15 cellular contexts compared by ENCODE assay signal in the genomic region with DNA sequence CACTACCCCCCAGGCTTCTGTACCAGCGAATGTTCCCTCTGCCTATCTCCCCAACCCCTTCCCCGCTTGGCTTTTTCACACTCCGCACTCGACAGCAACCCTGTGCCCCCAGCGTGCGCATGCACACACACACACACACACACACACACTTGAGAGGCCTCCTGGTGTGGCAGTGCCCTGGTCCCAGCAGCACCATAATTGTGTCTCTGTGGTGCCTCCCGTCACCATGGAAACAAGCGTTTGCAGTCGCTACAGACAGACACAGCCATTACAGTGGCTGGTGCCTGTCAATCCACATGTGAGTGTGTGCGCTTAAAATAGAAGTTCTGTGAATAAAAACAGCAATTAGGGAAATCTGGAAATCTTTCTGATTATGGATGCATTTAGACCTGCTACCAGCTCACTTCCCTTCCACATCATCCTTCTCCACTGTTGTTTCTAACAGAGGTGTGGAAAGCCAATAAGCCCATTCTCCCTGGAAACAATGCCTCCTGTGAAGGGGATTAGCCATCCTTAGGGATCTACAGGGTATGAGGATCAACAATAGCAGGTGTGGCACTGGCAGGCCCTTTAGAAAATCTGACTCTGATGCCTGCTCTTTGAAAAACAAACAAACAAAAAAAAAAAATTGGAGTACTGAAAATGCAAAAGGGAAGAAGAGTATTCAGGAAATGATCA.
DNase-seq lines count a peak whose midpoint lies in the region; ATAC-seq and TF ChIP-seq lines count a peak whose summit lies in the region.
"Had no signal": no experiment of that assay in that cellular context is flagged by ENCODE, and none has a peak within 500 bp of the region (broad histone marks: within the 10 kb centered on the region; RNA-seq: fewer than 3 reads in every experiment).

No MANE protein-coding gene starts in this region.

- H3K27me3 Mint-ChIP-seq in WTC11 (ENCODE audit: low read depth): no peaks in the 10 kb centered on the region
- H3K27me3 Mint-ChIP-seq in neural progenitor cell (ENCODE audit: insufficient read depth, low read depth): no peaks in the 10 kb centered on the region
- no peaks in the 10 kb centered on the region for H3K27me3 Mint-ChIP-seq in activated CD4-positive, alpha-beta memory T cell treated with anti-CD3 and anti-CD28 coated beads, Interleukin-2, amount 10 ng/mL, durations not matched to agents 7 days and 5 days
- H3K27me3 Mint-ChIP-seq: natural killer cell treated with Interleukin-12 subunit alpha and Interleukin-12 subunit beta and Interleukin-15 and Interleukin-18, amount 100 ng/mL, for 72 hours had no signal

- no peaks in the 10 kb centered on the region for H3K36me3 ChIP-seq in neural progenitor cell
- H3K36me3 ChIP-seq: upper lobe of left lung, WERI-Rb-1 had no signal

- H3K36me3 Mint-ChIP-seq in WTC11 (peaks cover 20% of the 10 kb centered on the region), neural progenitor cell (peaks cover 1% of the 10 kb centered on the region)
- no peaks in the 10 kb centered on the region for H3K36me3 Mint-ChIP-seq in activated CD4-positive, alpha-beta memory T cell treated with anti-CD3 and anti-CD28 coated beads, Interleukin-2, amount 10 ng/mL, durations not matched to agents 7 days and 5 days (ENCODE audit: low read depth)
- H3K36me3 Mint-ChIP-seq: natural killer cell treated with Interleukin-12 subunit alpha and Interleukin-12 subunit beta and Interleukin-15 and Interleukin-18, amount 100 ng/mL, for 72 hours had no signal

- no peak for TF ChIP-seq CTCF in WTC11 (IDR thresholded peaks at IDR 0.05)
- no peak for TF ChIP-seq CTCF in neural progenitor cell (IDR thresholded peaks at IDR 0.05)

- H3K9me3 ChIP-seq in neural progenitor cell (ENCODE audit: low read depth): no peaks in the 10 kb centered on the region
- H3K9me3 ChIP-seq: upper lobe of left lung had no signal

- peaks cover 13% of the 10 kb centered on the region for H3K4me1 ChIP-seq in neural progenitor cell

- POLR2A ChIA-PET in HEK293T (lab: Yijun Ruan, JAX): no interaction called here
- POLR2A ChIA-PET in WTC11 (lab: Charles Lee): no interaction called here
- POLR2A ChIA-PET in activated CD4-positive, alpha-beta memory T cell treated with anti-CD3 and anti-CD28 coated beads, Interleukin-2, amount 10 ng/mL, durations not matched to agents 7 days and 5 days (lab: Charles Lee): no interaction called here

- peak overlapping the region; percentile 27 for H3K4me2 ChIP-seq in neural progenitor cell

- H3K27me3 ChIP-seq in neural progenitor cell: no peaks in the 10 kb centered on the region
- H3K27me3 ChIP-seq: upper lobe of left lung had no signal

- ATAC-seq in WTC11 (peak; percentile 56), GM19397 (IDR thresholded peaks at IDR 0.05; ENCODE audit: unreplicated experiment) (no peak)
- ATAC-seq: left lobe of liver; natural killer cell treated with Interleukin-12 subunit alpha and Interleukin-12 subunit beta and Interleukin-15 and Interleukin-18, amount 100 ng/mL, for 72 hours had no signal

- H3K27ac Mint-ChIP-seq in WTC11 (peak overlapping the region; percentile 52), neural progenitor cell (peak overlapping the region; percentile 48)
- no peak overlapping the region for H3K27ac Mint-ChIP-seq in activated CD4-positive, alpha-beta memory T cell treated with anti-CD3 and anti-CD28 coated beads, Interleukin-2, amount 10 ng/mL, durations not matched to agents 7 days and 5 days
- H3K27ac Mint-ChIP-seq: natural killer cell treated with Interleukin-12 subunit alpha and Interleukin-12 subunit beta and Interleukin-15 and Interleukin-18, amount 100 ng/mL, for 72 hours had no signal

- DNase-seq in HEK293T (ENCODE audit: extremely low spot score): no peak
- peak; percentile 79 for DNase-seq in NCI-H2029 treated with DMSO at 0.1 percent for 48 hours (lab: John Stamatoyannopoulos, UW)
- peak; percentile 39 for DNase-seq in WTC11 (ENCODE audit: low spot score)
- peak; percentile 67 for DNase-seq in neural progenitor cell (ENCODE audit: low spot score)
- DNase-seq in activated CD4-positive, alpha-beta memory T cell treated with anti-CD3 and anti-CD28 coated beads, Interleukin-2, amount 10 ng/mL, durations not matched to agents 7 days and 5 days: no peak
- DNase-seq in AG08395 (ENCODE audit: low spot score): no peak
- DNase-seq in activated CD8-positive, alpha-beta memory T cell treated with anti-CD3 and anti-CD28 coated beads for 24 hours: no peak
- DNase-seq: effector CD8-positive, alpha-beta T cell; foreskin melanocyte; NCI-H226; WERI-Rb-1 had no signal

- no peak overlapping the region for H3K27ac ChIP-seq in neural progenitor cell
- H3K27ac ChIP-seq: upper lobe of left lung, WERI-Rb-1 had no signal

- no peak overlapping the region for H3K4me3 Mint-ChIP-seq in WTC11
- H3K4me3 Mint-ChIP-seq in neural progenitor cell: no peak overlapping the region
- H3K4me3 Mint-ChIP-seq in activated CD4-positive, alpha-beta memory T cell treated with anti-CD3 and anti-CD28 coated beads, Interleukin-2, amount 10 ng/mL, durations not matched to agents 7 days and 5 days: no peak overlapping the region
- H3K4me3 Mint-ChIP-seq: natural killer cell treated with Interleukin-12 subunit alpha and Interleukin-12 subunit beta and Interleukin-15 and Interleukin-18, amount 100 ng/mL, for 72 hours had no signal

- H2AFZ ChIP-seq in neural progenitor cell (replicated peaks): no peak overlapping the region

- H3K9me3 Mint-ChIP-seq in WTC11: peaks cover 24% of the 10 kb centered on the region
- peaks cover 8% of the 10 kb centered on the region for H3K9me3 Mint-ChIP-seq in neural progenitor cell
- no peaks in the 10 kb centered on the region for H3K9me3 Mint-ChIP-seq in activated CD4-positive, alpha-beta memory T cell treated with anti-CD3 and anti-CD28 coated beads, Interleukin-2, amount 10 ng/mL, durations not matched to agents 7 days and 5 days
- H3K9me3 Mint-ChIP-seq: natural killer cell treated with Interleukin-12 subunit alpha and Interleukin-12 subunit beta and Interleukin-15 and Interleukin-18, amount 100 ng/mL, for 72 hours had no signal

- H3F3A ChIP-seq in neural progenitor cell (ENCODE audit: low read depth): peaks cover 17% of the 10 kb centered on the region

- no peaks in the 10 kb centered on the region for H4K20me1 ChIP-seq in neural progenitor cell (ENCODE audit: low read depth)

- no peak overlapping the region for H3K4me3 ChIP-seq in neural progenitor cell
- H3K4me3 ChIP-seq: upper lobe of left lung had no signal

- H3K79me2 ChIP-seq in neural progenitor cell (ENCODE audit: low read depth): no peaks in the 10 kb centered on the region

- CTCF ChIA-PET in HEK293T (lab: Yijun Ruan, JAX) (no interaction called here), WTC11 (lab: Charles Lee) (no interaction called here)
- CTCF ChIA-PET in activated CD4-positive, alpha-beta memory T cell treated with anti-CD3 and anti-CD28 coated beads, Interleukin-2, amount 10 ng/mL, durations not matched to agents 7 days and 5 days (lab: Charles Lee): no interaction called here

- no peak overlapping the region for H3K9ac ChIP-seq in neural progenitor cell

- H3K4me1 Mint-ChIP-seq in WTC11 (peaks cover 53% of the 10 kb centered on the region), neural progenitor cell (peaks cover 19% of the 10 kb centered on the region)
- no peaks in the 10 kb centered on the region for H3K4me1 Mint-ChIP-seq in activated CD4-positive, alpha-beta memory T cell treated with anti-CD3 and anti-CD28 coated beads, Interleukin-2, amount 10 ng/mL, durations not matched to agents 7 days and 5 days

TF ChIP-seq in HEK293T, 16 proteins besides CTCF, POLR2A, EP300 and RAD21:
- TF ChIP-seq FOXK2 (IDR thresholded peaks at IDR 0.05): no peak
- no peak for TF ChIP-seq L3MBTL2 (conservative IDR thresholded peaks at IDR 0.05)
- TF ChIP-seq, protein P1, sequence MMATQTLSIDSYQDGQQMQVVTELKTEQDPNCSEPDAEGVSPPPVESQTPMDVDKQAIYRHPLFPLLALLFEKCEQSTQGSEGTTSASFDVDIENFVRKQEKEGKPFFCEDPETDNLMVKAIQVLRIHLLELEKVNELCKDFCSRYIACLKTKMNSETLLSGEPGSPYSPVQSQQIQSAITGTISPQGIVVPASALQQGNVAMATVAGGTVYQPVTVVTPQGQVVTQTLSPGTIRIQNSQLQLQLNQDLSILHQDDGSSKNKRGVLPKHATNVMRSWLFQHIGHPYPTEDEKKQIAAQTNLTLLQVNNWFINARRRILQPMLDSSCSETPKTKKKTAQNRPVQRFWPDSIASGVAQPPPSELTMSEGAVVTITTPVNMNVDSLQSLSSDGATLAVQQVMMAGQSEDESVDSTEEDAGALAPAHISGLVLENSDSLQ (IDR thresholded peaks at IDR 0.05): peak; percentile 40; the same call in 1 of the 2 replicates
- no peak for TF ChIP-seq SUZ12 (IDR thresholded peaks at IDR 0.05)
- no peak for TF ChIP-seq ZNF384 (IDR thresholded peaks at IDR 0.05)
- no peak for TF ChIP-seq NFRKB (IDR thresholded peaks at IDR 0.05)
- TF ChIP-seq ELF4 (IDR thresholded peaks at IDR 0.05): no peak
TF ChIP-seq in HEK293T: peak in this region for 1.

TF ChIP-seq in WTC11, 78 proteins besides CTCF, POLR2A, EP300 and RAD21:
- TF ChIP-seq, protein P2, sequence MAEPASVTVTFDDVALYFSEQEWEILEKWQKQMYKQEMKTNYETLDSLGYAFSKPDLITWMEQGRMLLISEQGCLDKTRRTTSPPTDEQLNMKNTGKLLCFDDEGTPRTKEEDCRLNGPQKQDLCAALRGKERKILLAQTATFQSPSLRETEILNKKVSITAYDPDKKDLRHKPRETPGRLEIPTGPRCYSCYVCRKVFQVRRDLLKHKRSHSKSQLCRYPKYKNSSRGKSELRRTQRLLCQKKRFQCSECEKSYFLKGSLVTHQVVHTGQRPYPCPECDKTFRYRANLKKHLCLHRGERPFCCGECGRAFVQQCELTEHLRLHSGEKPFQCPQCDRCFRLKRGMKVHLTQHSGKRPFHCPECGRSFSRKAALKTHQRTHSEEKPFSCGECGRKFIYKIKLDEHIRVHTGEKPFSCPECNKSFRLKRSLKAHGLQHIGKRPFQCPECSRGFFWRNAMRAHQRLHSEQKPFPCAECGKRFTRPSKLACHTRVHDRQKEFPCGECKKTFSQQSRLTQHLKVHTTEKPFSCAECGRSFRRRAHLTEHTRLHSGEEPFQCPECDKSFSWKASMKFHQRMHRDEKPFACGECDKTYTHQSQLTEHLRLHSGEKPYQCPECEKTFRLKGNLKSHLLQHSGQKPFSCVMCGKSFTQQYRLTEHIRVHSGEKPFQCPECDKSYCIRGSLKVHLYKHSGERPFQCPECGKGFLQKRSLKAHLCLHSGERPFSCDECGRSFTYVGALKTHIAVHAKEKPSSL (CRISPR knock-in tag; conservative IDR thresholded peaks at IDR 0.05): no peak
- TF ChIP-seq, protein P3, sequence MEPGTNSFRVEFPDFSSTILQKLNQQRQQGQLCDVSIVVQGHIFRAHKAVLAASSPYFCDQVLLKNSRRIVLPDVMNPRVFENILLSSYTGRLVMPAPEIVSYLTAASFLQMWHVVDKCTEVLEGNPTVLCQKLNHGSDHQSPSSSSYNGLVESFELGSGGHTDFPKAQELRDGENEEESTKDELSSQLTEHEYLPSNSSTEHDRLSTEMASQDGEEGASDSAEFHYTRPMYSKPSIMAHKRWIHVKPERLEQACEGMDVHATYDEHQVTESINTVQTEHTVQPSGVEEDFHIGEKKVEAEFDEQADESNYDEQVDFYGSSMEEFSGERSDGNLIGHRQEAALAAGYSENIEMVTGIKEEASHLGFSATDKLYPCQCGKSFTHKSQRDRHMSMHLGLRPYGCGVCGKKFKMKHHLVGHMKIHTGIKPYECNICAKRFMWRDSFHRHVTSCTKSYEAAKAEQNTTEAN (CRISPR knock-in tag; IDR thresholded peaks at IDR 0.05): 0 out of 2 replicates have a peak, but pooled peaks have one; percentile 79

Comparison
In these comparisons a context has a peak if more than half of its experiments do, and no peak if none do; other contexts are left out.
1. DNase-seq: peak in NCI-H2029 treated with DMSO at 0.1 percent for 48 hours (single experiment), WTC11 (single experiment) and neural progenitor cell (single experiment); none in HEK293T (single experiment), activated CD4-positive, alpha-beta memory T cell treated with anti-CD3 and anti-CD28 coated beads, Interleukin-2, amount 10 ng/mL, durations not matched to agents 7 days and 5 days (single experiment), AG08395 (single experiment) and activated CD8-positive, alpha-beta memory T cell treated with anti-CD3 and anti-CD28 coated beads for 24 hours (single experiment).